Comparison of ENCODE assay signal across 28 cellular contexts in genomic region chr2:179237209-179237946, GRCh38. TPM values are rescaled to one million over a fixed set of nuclear protein-coding genes. Genes with fewer than 3 reads are reported as not detected.
A peak's percentile ranks its signal among the peaks of the same experiment; 100 is the strongest.
DNase-seq lines count a peak whose midpoint lies in the region; ATAC-seq and TF ChIP-seq lines count a peak whose summit lies in the region.
"Had no signal": no experiment of that assay in that cellular context is flagged by ENCODE, and none has a peak within 500 bp of the region (broad histone marks: within the 10 kb centered on the region; RNA-seq: fewer than 3 reads in every experiment).

No MANE protein-coding gene starts in this region.

- H3K9me3 ChIP-seq in heart left ventricle (peaks cover 0 to 5% (median 0%) of the 10 kb centered on the region in 12 donors), right atrium auricular region (no peaks in the 10 kb centered on the region), subcutaneous abdominal adipose tissue (ENCODE audit: control insufficient read depth in 5 of 5, low read length in 5 of 5) (no peaks in the 10 kb centered on the region), esophagus muscularis mucosa (no peaks in the 10 kb centered on the region)
- H3K9me3 ChIP-seq: ascending aorta, BE2C, vagina had no signal

- no peaks in the 10 kb centered on the region for H3K36me3 ChIP-seq in heart left ventricle
- H3K36me3 ChIP-seq in right atrium auricular region, result no peaks in the 10 kb centered on the region
- peaks cover 0 to 3% (median 0%) of the 10 kb centered on the region in 5 donors for H3K36me3 ChIP-seq in subcutaneous abdominal adipose tissue (ENCODE audit: control insufficient read depth in 5 of 5, insufficient read depth in 5 of 5, low read length in 5 of 5)
- no peaks in the 10 kb centered on the region for H3K36me3 ChIP-seq in esophagus muscularis mucosa
- H3K36me3 ChIP-seq: BE2C, vagina had no signal

- no peaks in the 10 kb centered on the region for H3K27me3 ChIP-seq in heart left ventricle
- H3K27me3 ChIP-seq in right atrium auricular region, result no peaks in the 10 kb centered on the region
- H3K27me3 ChIP-seq in subcutaneous abdominal adipose tissue (ENCODE audit: control insufficient read depth in 5 of 5, insufficient read depth in 4 of 5, low read length in 5 of 5), result no peaks in the 10 kb centered on the region
- H3K27me3 ChIP-seq in esophagus muscularis mucosa, result no peaks in the 10 kb centered on the region
- H3K27me3 ChIP-seq: ascending aorta, BE2C, vagina had no signal

- DNase-seq in heart left ventricle, result no peak
- DNase-seq in right atrium auricular region (ENCODE audit: low spot score), result no peak
- DNase-seq in NCI-H748 (lab: John Stamatoyannopoulos, UW; ENCODE audit: unreplicated experiment), result peak; percentile 64
- DNase-seq in fibroblast of mammary gland (ENCODE audit: low read depth), result peak; percentile 27
- no peak for DNase-seq in lower leg skin (ENCODE audit: low spot score in 2 of 2)
- no peak for DNase-seq in esophagus muscularis mucosa (ENCODE audit: extremely low spot score)
- no peak for DNase-seq in HT-29 (ENCODE audit: low spot score)
- DNase-seq: activated CD4-positive, alpha-beta T cell treated with anti-CD3 and anti-CD28 coated beads, Interleukin-2, amount 50 U/mL, for 48 hours; activated CD8-positive, alpha-beta memory T cell treated with anti-CD3 and anti-CD28 coated beads, Interleukin-2, amount 50 U/mL, for 4 hours; BE2C; central memory CD4-positive, alpha-beta T cell; DND-41; HCEC 1CT; head of caudate nucleus; left cardiac atrium; MM.1S; NCI-H82; retina; stimulated activated CD4-positive, alpha-beta T cell treated with anti-CD3 and anti-CD28 coated beads, Interleukin-4, amount 100 ng/mL, for 1 hour; SW 1271; T1000 had no signal

- H3K27ac ChIP-seq in heart left ventricle (no peak overlapping the region), right atrium auricular region (no peak overlapping the region), subcutaneous abdominal adipose tissue (ENCODE audit: low read depth, low read length) (peak overlapping the region; percentile 45), esophagus muscularis mucosa (replicated peaks in 1 of 4) (no peak overlapping the region)
- H3K27ac ChIP-seq: vagina had no signal

- no peak overlapping the region for H3K9ac ChIP-seq in subcutaneous abdominal adipose tissue (ENCODE audit: low read length in 5 of 5)

- peaks cover 2 to 56% (median 30%) of the 10 kb centered on the region in 12 donors for H3K4me1 ChIP-seq in heart left ventricle
- peaks cover 0 to 26% of the 10 kb centered on the region in 2 donors for H3K4me1 ChIP-seq in right atrium auricular region
- H3K4me1 ChIP-seq in subcutaneous abdominal adipose tissue (ENCODE audit: control insufficient read depth in 5 of 5, insufficient read depth in 5 of 5, low read length in 5 of 5), result peaks cover 0 to 48% (median 42%) of the 10 kb centered on the region in 5 donors
- peaks cover 36 to 65% (median 46%) of the 10 kb centered on the region in 4 donors for H3K4me1 ChIP-seq in esophagus muscularis mucosa
- H3K4me1 ChIP-seq: BE2C had no signal

- TF ChIP-seq CTCF in heart left ventricle (IDR thresholded peaks at IDR 0.05) (no peak), right atrium auricular region (IDR thresholded peaks at IDR 0.05) (no peak), fibroblast of mammary gland (conservative IDR thresholded peaks at IDR 0.05; ENCODE audit: control insufficient read depth, insufficient read depth, low read depth, low read length) (no peak), lower leg skin (IDR thresholded peaks at IDR 0.05) (no peak), esophagus muscularis mucosa (IDR thresholded peaks at IDR 0.05) (no peak)

- intact Hi-C loops in heart left ventricle (cut with DNase I) (no loop called here), lower leg skin (cut with DNase I; ENCODE audit: low total_unique reads) (no loop called here), esophagus muscularis mucosa (cut with DNase I) (no loop called here)

- TF ChIP-seq POLR2A in heart left ventricle (IDR thresholded peaks at IDR 0.05) (no peak), lower leg skin (IDR thresholded peaks at IDR 0.05) (no peak), esophagus muscularis mucosa (IDR thresholded peaks at IDR 0.05; ENCODE audit: low read depth) (no peak)

- 69 to 74% (median 72%) methylated on average over 3 of the region's 3 CpGs for WGBS in heart left ventricle, 4 donors
- WGBS in lower leg skin, 2 donors, result 65 to 73% methylated on average over 3 of the region's 3 CpGs
- WGBS in esophagus muscularis mucosa, result 81% methylated on average over 3 of the region's 3 CpGs

- H3K4me3 ChIP-seq in heart left ventricle (no peak overlapping the region), right atrium auricular region (no peak overlapping the region), fibroblast of mammary gland (ENCODE audit: control insufficient read depth, low read depth, low read length) (no peak overlapping the region), subcutaneous abdominal adipose tissue (ENCODE audit: low read depth in 1 of 5, low read length in 5 of 5) (no peak overlapping the region), lower leg skin (ENCODE audit: low read depth, poor library complexity, severe bottlenecking) (no peak overlapping the region), esophagus muscularis mucosa (no peak overlapping the region)
- H3K4me3 ChIP-seq: ascending aorta, GM12878, vagina had no signal

- no peak for TF ChIP-seq EP300 in esophagus muscularis mucosa (IDR thresholded peaks at IDR 0.05)

- ATAC-seq in heart left ventricle, result peak; percentile 48 to 64 (median 60)
- ATAC-seq: activated naive CD4-positive, alpha-beta T cell treated with anti-CD3 and anti-CD28 coated beads, Interleukin-2, amount 50 U/mL, for 72 hours; natural killer cell treated with Interleukin-12 subunit alpha and Interleukin-12 subunit beta and Interleukin-15 and Interleukin-18, amount 100 ng/mL, for 72 hours; stimulated activated memory B cell treated with anti-CD40 and anti-IgM and Interleukin-4, amounts not matched to agents 10 μg/mL and 1 μg/mL and 100 μg/mL, for 72 hours had no signal

RNA-seq across cellular contexts. Expression of gene SESTD1, which starts 27.3 kb away (rescaled TPM):
- total RNA-seq in heart left ventricle, result 10 to 100 TPM; 14.4 to 48.7 (median 32.6) TPM
- polyA plus RNA-seq in heart left ventricle, result 1 to 10 TPM; 2.9 to 9.2 TPM
- 10 to 100 TPM; 16.5 to 19.7 TPM for total RNA-seq in right atrium auricular region
- 10 to 100 TPM in 3 of 4 donors, 1 to 10 TPM in 1; 8.7 to 22.9 (median 11.8) TPM for total RNA-seq in lower leg skin
- 10 to 100 TPM; 48.9 to 57.3 (median 53.3) TPM for total RNA-seq in esophagus muscularis mucosa
- total RNA-seq in HT-29 (2014; rRNA removed; shearing (Covaris generic)), result 0.97 and 7.0 TPM in 2 replicates

Comparison
In these comparisons a context has a peak if more than half of its experiments do, and no peak if none do; other contexts are left out.
1. DNase-seq: peak in NCI-H748 (single experiment) and fibroblast of mammary gland (single experiment); none in heart left ventricle (0 of 5), right atrium auricular region (single experiment), lower leg skin (0 of 2), esophagus muscularis mucosa (single experiment) and HT-29 (single experiment).